In genomic region chr16:15948532-15949209, GRCh38 we compare ENCODE assay signal across 1 cellular context.
TF ChIP-seq lines count a peak whose summit lies in the region.

No MANE protein-coding gene starts in this region.

TF ChIP-seq in HepG2, 621 proteins besides CTCF, POLR2A, EP300 and RAD21 (continued from another document):
- TF ChIP-seq ZBTB40 (IDR thresholded peaks at IDR 0.05): no peak
- no peak for TF ChIP-seq ZBTB40 (CRISPR knock-in tag; IDR thresholded peaks at IDR 0.05)
- TF ChIP-seq ZMYM2 (CRISPR knock-in tag; IDR thresholded peaks at IDR 0.05): peak; percentile 64; the same call in 1 of the 2 replicates
- TF ChIP-seq MNT (IDR thresholded peaks at IDR 0.05): no peak
- 0 out of 2 replicates have a peak, but pooled peaks have one; percentile 6 for TF ChIP-seq ZNF253 (CRISPR knock-in tag; IDR thresholded peaks at IDR 0.05; ENCODE audit: borderline replicate concordance)
- no peak for TF ChIP-seq RFXANK (CRISPR knock-in tag; IDR thresholded peaks at IDR 0.05)
- TF ChIP-seq ETV5 (CRISPR knock-in tag; IDR thresholded peaks at IDR 0.05; ENCODE audit: borderline replicate concordance): 0 out of 2 replicates have a peak, but pooled peaks have one; percentile 8
- no peak for TF ChIP-seq RBAK (CRISPR knock-in tag; IDR thresholded peaks at IDR 0.05)
